22 cellular contexts compared by ENCODE assay signal in the genomic region with DNA sequence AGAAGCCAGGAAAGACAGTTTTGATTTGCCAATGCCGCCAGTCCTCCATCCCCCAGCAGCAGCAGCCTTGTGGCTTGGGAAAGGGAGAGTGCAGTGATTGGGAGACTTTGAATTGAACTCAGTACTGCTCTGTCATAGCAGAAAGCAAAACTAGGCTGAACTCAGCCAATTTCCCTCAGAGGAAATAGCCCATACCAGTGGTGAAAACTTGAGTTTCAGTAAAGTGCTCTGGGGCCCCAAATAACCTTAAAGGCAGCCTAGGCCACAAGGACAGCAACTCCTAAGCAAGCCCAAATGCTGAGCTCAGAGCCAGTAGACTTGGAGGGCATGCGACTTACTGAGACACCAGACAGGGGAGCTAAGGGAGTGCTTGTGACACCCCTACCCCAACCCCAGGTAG. TPM values are rescaled to one million over a fixed set of nuclear protein-coding genes. Genes with fewer than 3 reads are reported as not detected.
DNase-seq lines count a peak whose midpoint lies in the region; ATAC-seq, FAIRE-seq and TF ChIP-seq lines count a peak whose summit lies in the region.
"Had no signal": no experiment of that assay in that cellular context is flagged by ENCODE, and none has a peak within 500 bp of the region (broad histone marks: within the 10 kb centered on the region; RNA-seq: fewer than 3 reads in every experiment).

No MANE protein-coding gene starts in this region.

- DNase-seq in bronchial epithelial cell (ENCODE audit: low read depth) (no peak), left lung (no peak), NCI-H2107 (lab: John Stamatoyannopoulos, UW) (no peak)
- no peak for DNase-seq in effector CD4-positive, alpha-beta T cell
- DNase-seq: activated CD4-positive, alpha-beta T cell treated with anti-CD3 and anti-CD28 coated beads for 1 hour; activated T-cell treated with anti-CD3 and anti-CD28 coated beads, Interleukin-2, amount 50 U/mL, for 72 hours; CD4-positive, alpha-beta memory T cell; DMS153; gastrocnemius medialis; GF-D8; HCEC 1CT; islet precursor cell; NCI-H1436 treated with DMSO at 0.1 percent for 48 hours; NCI-H526 treated with DMSO at 0.1 percent for 48 hours; stimulated activated CD4-positive, alpha-beta T cell treated with anti-CD3 and anti-CD28 coated beads, Interleukin-4, amount 100 ng/mL, for 4 hours had no signal

- no peaks in the 10 kb centered on the region for H3K9me3 ChIP-seq in left lung
- H3K9me3 ChIP-seq: gastrocnemius medialis had no signal

- H3K36me3 ChIP-seq in bronchial epithelial cell (ENCODE audit: control insufficient read depth, insufficient read depth, low read length) (no peaks in the 10 kb centered on the region), left lung (no peaks in the 10 kb centered on the region)
- H3K36me3 ChIP-seq: gastrocnemius medialis had no signal

- intact Hi-C loops in left lung (cut with DNase I): no loop called here

- FAIRE-seq in bronchial epithelial cell (lab: Jason Lieb, UNC): peak; percentile 52
- FAIRE-seq: astrocyte had no signal

- peaks cover 34% of the 10 kb centered on the region for H3K27me3 ChIP-seq in bronchial epithelial cell (ENCODE audit: control insufficient read depth, insufficient read depth, low read length)
- peaks cover 42 to 43% of the 10 kb centered on the region in 2 donors for H3K27me3 ChIP-seq in left lung

- peaks cover 13 to 26% of the 10 kb centered on the region in 2 donors for H3K4me1 ChIP-seq in left lung

- no peak for TF ChIP-seq CTCF in bronchial epithelial cell (IDR thresholded peaks at IDR 0.05; ENCODE audit: insufficient read depth, low read length, severe bottlenecking)
- no peak for TF ChIP-seq CTCF in left lung (IDR thresholded peaks at IDR 0.05)

- ATAC-seq in GM18907 (IDR thresholded peaks at IDR 0.05; ENCODE audit: unreplicated experiment): peak; percentile 66
- ATAC-seq in GM21723 (IDR thresholded peaks at IDR 0.05; ENCODE audit: unreplicated experiment): peak; percentile 69
- peak; percentile 65 for ATAC-seq in HG03066 (IDR thresholded peaks at IDR 0.05; ENCODE audit: low read depth, unreplicated experiment)
- ATAC-seq in left lung: no peak
- ATAC-seq in GM18517 (IDR thresholded peaks at IDR 0.05; ENCODE audit: unreplicated experiment): no peak
- ATAC-seq: gastrocnemius medialis had no signal

- H3K4me3 ChIP-seq in bronchial epithelial cell (ENCODE audit: low read depth, low read length) (no peak overlapping the region), left lung (no peak overlapping the region)
- H3K4me3 ChIP-seq: gastrocnemius medialis, lung had no signal

- no peak overlapping the region for H3K27ac ChIP-seq in left lung
- H3K27ac ChIP-seq: gastrocnemius medialis, HL-60 had no signal

RNA-seq across cellular contexts. Expression of a gene that starts 2.0 kb away (rescaled TPM):
- 0.13 and 0.26 TPM in 2 replicates for total RNA-seq in bronchial epithelial cell
- total RNA-seq in left lung: 10 to 100 TPM in 1 of 2 donors, not detected in 1; 11.2 TPM
- total RNA-seq: CD4-positive, alpha-beta memory T cell had no signal

Comparison
In these comparisons a context has a peak if more than half of its experiments do, and no peak if none do; other contexts are left out.
1. ATAC-seq: peak in GM18907 (single experiment), GM21723 (single experiment) and HG03066 (single experiment); none in left lung (single experiment) and GM18517 (single experiment).